Comparison of ENCODE assay signal across 28 cellular contexts in genomic region chr1:19368964-19369363, GRCh38. TPM values are rescaled to one million over a fixed set of nuclear protein-coding genes. Genes with fewer than 3 reads are reported as not detected.
DNase-seq lines count a peak whose midpoint lies in the region; ATAC-seq and TF ChIP-seq lines count a peak whose summit lies in the region.
"Had no signal": no experiment of that assay in that cellular context is flagged by ENCODE, and none has a peak within 500 bp of the region (broad histone marks: within the 10 kb centered on the region; RNA-seq: fewer than 3 reads in every experiment).

No MANE protein-coding gene starts in this region.

- no peaks in the 10 kb centered on the region for H3K9me3 Mint-ChIP-seq in CD8-positive, alpha-beta T cell
- H3K9me3 Mint-ChIP-seq in T-cell, result no peaks in the 10 kb centered on the region
- no peaks in the 10 kb centered on the region for H3K9me3 Mint-ChIP-seq in immature natural killer cell
- no peaks in the 10 kb centered on the region for H3K9me3 Mint-ChIP-seq in stimulated activated naive B cell treated with anti-CD40 and anti-IgM and Interleukin-4, amounts not matched to agents 10 μg/mL and 1 μg/mL and 100 μg/mL, for 72 hours
- no peaks in the 10 kb centered on the region for H3K9me3 Mint-ChIP-seq in stimulated activated memory B cell treated with anti-CD40 and anti-IgM and Interleukin-4, amounts not matched to agents 10 μg/mL and 1 μg/mL and 100 μg/mL, for 72 hours
- H3K9me3 Mint-ChIP-seq: activated naive CD4-positive, alpha-beta T cell treated with anti-CD3 and anti-CD28 coated beads, Interleukin-2, amount 10 ng/mL, durations not matched to agents 7 days and 5 days; naive B cell; T-helper 2 cell treated with Interferon-gamma antibody and Interleukin-4, amounts not matched to agents 5 μg/mL and 100 μg/mL, for 36 hours; type B pancreatic cell had no signal

- TF ChIP-seq CTCF in CD8-positive, alpha-beta T cell (IDR thresholded peaks at IDR 0.05), result no peak

- no peaks in the 10 kb centered on the region for H3K27me3 Mint-ChIP-seq in CD8-positive, alpha-beta T cell (ENCODE audit: low read depth)
- H3K27me3 Mint-ChIP-seq in T-cell (no peaks in the 10 kb centered on the region), immature natural killer cell (ENCODE audit: low read depth in 3 of 3) (peaks cover 0 to 2% (median 2%) of the 10 kb centered on the region in 3 donors)
- no peaks in the 10 kb centered on the region for H3K27me3 Mint-ChIP-seq in stimulated activated naive B cell treated with anti-CD40 and anti-IgM and Interleukin-4, amounts not matched to agents 10 μg/mL and 1 μg/mL and 100 μg/mL, for 72 hours
- H3K27me3 Mint-ChIP-seq in stimulated activated memory B cell treated with anti-CD40 and anti-IgM and Interleukin-4, amounts not matched to agents 10 μg/mL and 1 μg/mL and 100 μg/mL, for 72 hours, result no peaks in the 10 kb centered on the region
- H3K27me3 Mint-ChIP-seq: activated naive CD4-positive, alpha-beta T cell treated with anti-CD3 and anti-CD28 coated beads, Interleukin-2, amount 10 ng/mL, durations not matched to agents 7 days and 5 days; naive B cell; type B pancreatic cell had no signal

- H3K36me3 ChIP-seq in CD8-positive, alpha-beta T cell (ENCODE audit: insufficient read depth, low read length), result peaks cover 21% of the 10 kb centered on the region
- H3K36me3 ChIP-seq: ovary had no signal

- POLR2A ChIA-PET in CD8-positive, alpha-beta T cell (lab: Charles Lee), result no interaction called here
- POLR2A ChIA-PET in T-cell (lab: Charles Lee), result no interaction called here

- H3K27me3 ChIP-seq in CD8-positive, alpha-beta T cell (ENCODE audit: insufficient read depth, low read length), result no peaks in the 10 kb centered on the region
- H3K27me3 ChIP-seq: gastroesophageal sphincter, left lung, ovary had no signal

- no peak overlapping the region for H3K4me3 ChIP-seq in CD8-positive, alpha-beta T cell (ENCODE audit: low read depth, low read length)
- H3K4me3 ChIP-seq: gastroesophageal sphincter, left lung, ovary, SK-N-MC had no signal

- DNase-seq in CD8-positive, alpha-beta T cell, result no peak
- DNase-seq in T-cell, result no peak
- DNase-seq in immature natural killer cell, result no peak
- DNase-seq in stimulated activated naive B cell treated with anti-CD40 and anti-IgM and Interleukin-4, amounts not matched to agents 10 μg/mL and 1 μg/mL and 100 μg/mL, for 72 hours, result no peak
- no peak for DNase-seq in NCI-H1436 (lab: John Stamatoyannopoulos, UW)
- DNase-seq in DMS79 treated with DMSO at 0.1 percent for 48 hours (lab: John Stamatoyannopoulos, UW), result no peak
- DNase-seq: activated CD4-positive, alpha-beta T cell treated with anti-CD3 and anti-CD28 coated beads for 48 hours; activated naive CD4-positive, alpha-beta T cell treated with anti-CD3 and anti-CD28 coated beads, Interleukin-2, amount 10 ng/mL, durations not matched to agents 7 days and 5 days; C1 segment of cervical spinal cord; cortex of kidney; hypothalamus; left lung; naive B cell; NCI-H1436 treated with DMSO at 0.1 percent for 48 hours; NCI-H2107; NCI-H446; ovary; retina; RPMI8226; small intestine; stimulated activated CD4-positive, alpha-beta T cell treated with anti-CD3 and anti-CD28 coated beads, Interleukin-1b, Interleukin-23, amount 100 ng/mL, for 48 hours; stimulated activated CD8-positive, alpha-beta memory T cell treated with anti-CD3 and anti-CD28 coated beads, Interleukin-4, amount 100 ng/mL, for 48 hours had no signal

- CTCF ChIA-PET in CD8-positive, alpha-beta T cell (lab: Charles Lee), result interaction anchor here (0.6 to 1.2 kb wide), 2 partner anchors 22 to 1915 kb away, joined by 3 read pairs; no protein-coding TSS in a partner anchor
- CTCF ChIA-PET in T-cell (lab: Charles Lee), result no interaction called here

- H3K4me1 Mint-ChIP-seq in CD8-positive, alpha-beta T cell (ENCODE audit: low read depth), result peaks cover 62% of the 10 kb centered on the region
- H3K4me1 Mint-ChIP-seq in T-cell, result peaks cover 25 to 70% (median 35%) of the 10 kb centered on the region in 3 donors
- peaks cover 46 to 73% of the 10 kb centered on the region in 2 donors for H3K4me1 Mint-ChIP-seq in immature natural killer cell
- peaks cover 3 to 18% of the 10 kb centered on the region in 2 donors for H3K4me1 Mint-ChIP-seq in stimulated activated naive B cell treated with anti-CD40 and anti-IgM and Interleukin-4, amounts not matched to agents 10 μg/mL and 1 μg/mL and 100 μg/mL, for 72 hours
- peaks cover 13% of the 10 kb centered on the region for H3K4me1 Mint-ChIP-seq in stimulated activated memory B cell treated with anti-CD40 and anti-IgM and Interleukin-4, amounts not matched to agents 10 μg/mL and 1 μg/mL and 100 μg/mL, for 72 hours

- intact Hi-C loops in CD8-positive, alpha-beta T cell (cut with DNase I, micrococcal nuclease), result no loop called here

- H3K4me3 Mint-ChIP-seq in CD8-positive, alpha-beta T cell, result no peak overlapping the region
- H3K4me3 Mint-ChIP-seq in T-cell (no peak overlapping the region), immature natural killer cell (no peak overlapping the region)
- H3K4me3 Mint-ChIP-seq in stimulated activated naive B cell treated with anti-CD40 and anti-IgM and Interleukin-4, amounts not matched to agents 10 μg/mL and 1 μg/mL and 100 μg/mL, for 72 hours, result no peak overlapping the region
- H3K4me3 Mint-ChIP-seq in stimulated activated memory B cell treated with anti-CD40 and anti-IgM and Interleukin-4, amounts not matched to agents 10 μg/mL and 1 μg/mL and 100 μg/mL, for 72 hours, result no peak overlapping the region
- H3K4me3 Mint-ChIP-seq: activated naive CD4-positive, alpha-beta T cell treated with anti-CD3 and anti-CD28 coated beads, Interleukin-2, amount 10 ng/mL, durations not matched to agents 7 days and 5 days; naive B cell; T-helper 2 cell treated with Interferon-gamma antibody and Interleukin-4, amounts not matched to agents 5 μg/mL and 100 μg/mL, for 36 hours; type B pancreatic cell had no signal

- H3K27ac Mint-ChIP-seq in CD8-positive, alpha-beta T cell, result peak overlapping the region; percentile 43
- H3K27ac Mint-ChIP-seq in T-cell (peak overlapping the region; percentile 38 to 68), immature natural killer cell (peak overlapping the region in 5 of 6 donors; percentile 13 to 62 (median 55))
- H3K27ac Mint-ChIP-seq in stimulated activated naive B cell treated with anti-CD40 and anti-IgM and Interleukin-4, amounts not matched to agents 10 μg/mL and 1 μg/mL and 100 μg/mL, for 72 hours, result peak overlapping the region; percentile 77
- no peak overlapping the region for H3K27ac Mint-ChIP-seq in stimulated activated memory B cell treated with anti-CD40 and anti-IgM and Interleukin-4, amounts not matched to agents 10 μg/mL and 1 μg/mL and 100 μg/mL, for 72 hours
- H3K27ac Mint-ChIP-seq: activated naive CD4-positive, alpha-beta T cell treated with anti-CD3 and anti-CD28 coated beads, Interleukin-2, amount 10 ng/mL, durations not matched to agents 7 days and 5 days; T-helper 2 cell treated with Interferon-gamma antibody and Interleukin-4, amounts not matched to agents 5 μg/mL and 100 μg/mL, for 36 hours; type B pancreatic cell had no signal

- ATAC-seq in CD8-positive, alpha-beta T cell, result no peak
- no peak for ATAC-seq in T-cell (replicated peaks in 1 of 4)
- ATAC-seq in stimulated activated naive B cell treated with anti-CD40 and anti-IgM and Interleukin-4, amounts not matched to agents 10 μg/mL and 1 μg/mL and 100 μg/mL, for 72 hours (replicated peaks), result no peak
- no peak for ATAC-seq in stimulated activated memory B cell treated with anti-CD40 and anti-IgM and Interleukin-4, amounts not matched to agents 10 μg/mL and 1 μg/mL and 100 μg/mL, for 72 hours
- ATAC-seq: gastroesophageal sphincter had no signal

- H3K9me3 ChIP-seq in CD8-positive, alpha-beta T cell (ENCODE audit: low read length), result no peaks in the 10 kb centered on the region
- H3K9me3 ChIP-seq: gastroesophageal sphincter, left lung, ovary had no signal

- H3K4me1 ChIP-seq in CD8-positive, alpha-beta T cell (ENCODE audit: insufficient read depth, low read length), result no peaks in the 10 kb centered on the region

- H3K27ac ChIP-seq in CD8-positive, alpha-beta T cell (ENCODE audit: low read depth, low read length), result no peak overlapping the region
- H3K27ac ChIP-seq: KMS-11, ovary, SK-N-MC had no signal

- H3K36me3 Mint-ChIP-seq in CD8-positive, alpha-beta T cell, result peaks cover 63% of the 10 kb centered on the region
- H3K36me3 Mint-ChIP-seq in T-cell, result peaks cover 8% of the 10 kb centered on the region
- H3K36me3 Mint-ChIP-seq in immature natural killer cell, result no peaks in the 10 kb centered on the region
- peaks cover 20 to 49% of the 10 kb centered on the region in 2 donors for H3K36me3 Mint-ChIP-seq in stimulated activated naive B cell treated with anti-CD40 and anti-IgM and Interleukin-4, amounts not matched to agents 10 μg/mL and 1 μg/mL and 100 μg/mL, for 72 hours
- H3K36me3 Mint-ChIP-seq in stimulated activated memory B cell treated with anti-CD40 and anti-IgM and Interleukin-4, amounts not matched to agents 10 μg/mL and 1 μg/mL and 100 μg/mL, for 72 hours, result peaks cover 28% of the 10 kb centered on the region

RNA-seq across cellular contexts. Expression of gene SLC66A1, which starts 56.8 kb away (rescaled TPM):
- 1 to 10 TPM; 1.3 to 2.1 TPM for total RNA-seq in CD8-positive, alpha-beta T cell
- 1 to 10 TPM; 3.5 to 8.1 (median 7.1) TPM for total RNA-seq in T-cell
- polyA plus RNA-seq in immature natural killer cell, result 10 to 100 TPM in 1 of 3 donors, 1 to 10 TPM in 2; 2.4 to 10.2 (median 3.3) TPM

RNA-seq across cellular contexts. Expression of gene AKR7A2, which starts 57.0 kb away (rescaled TPM):
- total RNA-seq in CD8-positive, alpha-beta T cell, result 1 to 10 TPM; 7.9 to 8.1 TPM
- 10 to 100 TPM; 20.8 to 35.4 (median 32.0) TPM for total RNA-seq in T-cell
- polyA plus RNA-seq in immature natural killer cell, result 100 to 1,000 TPM; 130 to 217 (median 153) TPM
